ENCODE assay signal across 15 cellular contexts in the genomic region with DNA sequence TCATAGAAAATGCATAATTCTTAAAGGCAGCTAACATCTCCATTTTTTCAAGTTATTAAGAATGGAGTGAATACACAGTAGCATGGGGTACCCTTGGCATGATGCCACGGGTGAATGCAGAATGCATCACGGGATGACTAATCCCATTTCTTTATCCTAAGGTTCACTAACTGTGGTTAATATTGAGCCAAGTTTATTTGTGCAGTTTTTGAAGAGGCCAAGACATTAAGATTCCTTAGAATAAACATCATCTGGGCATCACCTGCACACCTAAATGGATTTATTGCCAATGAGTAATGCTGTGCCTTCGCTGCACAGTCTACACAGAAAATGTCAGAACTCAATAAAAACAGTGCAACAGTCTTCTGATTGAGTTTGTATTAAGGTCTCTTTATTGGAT.
DNase-seq lines count a peak whose midpoint lies in the region; ATAC-seq and TF ChIP-seq lines count a peak whose summit lies in the region.
"Had no signal": no experiment of that assay in that cellular context is flagged by ENCODE, and none has a peak within 500 bp of the region (broad histone marks: within the 10 kb centered on the region; RNA-seq: fewer than 3 reads in every experiment).

No MANE protein-coding gene starts in this region.

- no peak overlapping the region for H3K4me3 ChIP-seq in fibroblast of villous mesenchyme (ENCODE audit: low read depth, low read length)
- H3K4me3 ChIP-seq: BLaER1 treated with 17β-estradiol and CSF1 and Interleukin-3, amounts not matched to agents 10 nM and 100 nM had no signal

- no peak for TF ChIP-seq CTCF in fibroblast of villous mesenchyme (IDR thresholded peaks at IDR 0.05; ENCODE audit: insufficient read depth, low read depth, low read length)

- H3K27ac Mint-ChIP-seq in activated naive CD4-positive, alpha-beta T cell treated with anti-CD3 and anti-CD28 coated beads, Interleukin-2, amount 50 U/mL, for 72 hours: no peak overlapping the region
- H3K27ac Mint-ChIP-seq: dendritic cell treated with granulocyte-macrophage colony-stimulating factor and Interleukin-4, amounts not matched to agents 40 ng/mL and 50 ng/mL, for 4 days; T-helper 1 cell treated with Interleukin-12 subunit alpha and Interleukin-12 subunit beta and Interleukin-4 antibody, amounts not matched to agents 30 μg/mL and 1 μg/mL, for 36 hours had no signal

- H3K9me3 Mint-ChIP-seq in activated naive CD4-positive, alpha-beta T cell treated with anti-CD3 and anti-CD28 coated beads, Interleukin-2, amount 50 U/mL, for 72 hours: no peaks in the 10 kb centered on the region
- H3K9me3 Mint-ChIP-seq: dendritic cell treated with granulocyte-macrophage colony-stimulating factor and Interleukin-4, amounts not matched to agents 40 ng/mL and 50 ng/mL, for 4 days; T-helper 1 cell treated with Interleukin-12 subunit alpha and Interleukin-12 subunit beta and Interleukin-4 antibody, amounts not matched to agents 30 μg/mL and 1 μg/mL, for 36 hours had no signal

- ATAC-seq in activated naive CD4-positive, alpha-beta T cell treated with anti-CD3 and anti-CD28 coated beads, Interleukin-2, amount 50 U/mL, for 72 hours: no peak

- DNase-seq in AG08395 (ENCODE audit: low spot score): peak; percentile 7
- DNase-seq in HPDE6-E6E7 (ENCODE audit: extremely low spot score): peak; percentile 9
- DNase-seq in SHP77 treated with DMSO at 0.1 percent for 48 hours (lab: John Stamatoyannopoulos, UW): peak; percentile 37
- peak; percentile 25 for DNase-seq in fibroblast of villous mesenchyme (ENCODE audit: low read depth)
- no peak for DNase-seq in activated naive CD4-positive, alpha-beta T cell treated with anti-CD3 and anti-CD28 coated beads, Interleukin-2, amount 50 U/mL, for 72 hours (ENCODE audit: low spot score in 2 of 2)
- no peak for DNase-seq in activated T-cell treated with anti-CD3 and anti-CD28 coated beads, Interleukin-2, amount 50 U/mL, for 1 hour
- no peak for DNase-seq in NOMO-1 treated with dmso at 0.1 percent for 144 hours (lab: John Stamatoyannopoulos, UW; ENCODE audit: unreplicated experiment)
- DNase-seq in SIG-M5 treated with dmso at 0.1 percent for 504 hours (lab: John Stamatoyannopoulos, UW; ENCODE audit: unreplicated experiment): no peak
- DNase-seq: activated CD4-positive, alpha-beta T cell treated with anti-CD3 and anti-CD28 coated beads, Interleukin-2, amount 50 U/mL, for 48 hours; activated naive CD4-positive, alpha-beta T cell treated with Interleukin-2 at 50 U/mL for 16 hours; NCI-H526 treated with DMSO at 0.1 percent for 48 hours; trophoblast cell had no signal

- H3K36me3 Mint-ChIP-seq in activated naive CD4-positive, alpha-beta T cell treated with anti-CD3 and anti-CD28 coated beads, Interleukin-2, amount 50 U/mL, for 72 hours: no peaks in the 10 kb centered on the region

Comparison
In these comparisons a context has a peak if more than half of its experiments do, and no peak if none do; other contexts are left out.
1. DNase-seq: peak in AG08395 (single experiment), HPDE6-E6E7 (single experiment), SHP77 treated with DMSO at 0.1 percent for 48 hours (single experiment) and fibroblast of villous mesenchyme (single experiment); none in activated naive CD4-positive, alpha-beta T cell treated with anti-CD3 and anti-CD28 coated beads, Interleukin-2, amount 50 U/mL, for 72 hours (0 of 2), activated T-cell treated with anti-CD3 and anti-CD28 coated beads, Interleukin-2, amount 50 U/mL, for 1 hour (single experiment), NOMO-1 treated with dmso at 0.1 percent for 144 hours (single experiment) and SIG-M5 treated with dmso at 0.1 percent for 504 hours (single experiment).